Comparison of ENCODE assay signal across 9 cellular contexts in the genomic region with DNA sequence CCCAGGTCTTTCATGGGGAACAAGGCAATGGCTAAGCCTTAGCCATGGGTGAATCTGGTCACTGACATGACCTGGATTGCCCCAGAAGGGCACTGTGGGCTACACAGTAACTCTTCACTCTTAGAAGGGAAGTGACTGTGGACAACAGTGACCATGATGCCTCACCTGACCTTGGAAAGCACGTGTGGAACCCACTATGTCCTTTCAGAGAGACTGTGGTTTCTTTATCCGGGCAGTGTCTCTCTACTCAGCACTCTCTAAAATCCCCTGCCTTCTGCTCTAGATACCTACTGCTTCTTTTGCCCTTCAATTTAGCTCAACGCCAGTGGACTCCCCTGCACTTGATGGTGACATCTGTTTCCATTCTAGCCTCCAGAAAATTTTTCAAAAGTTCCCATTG.
"Had no signal": no experiment of that assay in that cellular context is flagged by ENCODE, and none has a peak within 500 bp of the region (broad histone marks: within the 10 kb centered on the region; RNA-seq: fewer than 3 reads in every experiment).

No MANE protein-coding gene starts in this region.

- H3K4me3 ChIP-seq: GM23248, GM23338, HAP-1 had no signal

- H3K4me1 ChIP-seq: HAP-1 had no signal

- H3K27ac ChIP-seq: GM23248 had no signal

- H2AFZ ChIP-seq: GM23248, GM23338 had no signal

- H3K4me2 ChIP-seq: GM23338 had no signal

- H3K36me3 ChIP-seq: HAP-1 had no signal

- ATAC-seq: GM23338, HCT116 had no signal

- H3K9me3 ChIP-seq: HAP-1 had no signal

- DNase-seq: GM23248, GOT3, H7, H9, HCEC 1CT, HFFc6 had no signal

- H3K9ac ChIP-seq: GM23248 had no signal
